13 cellular contexts compared by ENCODE assay signal in the genomic region with DNA sequence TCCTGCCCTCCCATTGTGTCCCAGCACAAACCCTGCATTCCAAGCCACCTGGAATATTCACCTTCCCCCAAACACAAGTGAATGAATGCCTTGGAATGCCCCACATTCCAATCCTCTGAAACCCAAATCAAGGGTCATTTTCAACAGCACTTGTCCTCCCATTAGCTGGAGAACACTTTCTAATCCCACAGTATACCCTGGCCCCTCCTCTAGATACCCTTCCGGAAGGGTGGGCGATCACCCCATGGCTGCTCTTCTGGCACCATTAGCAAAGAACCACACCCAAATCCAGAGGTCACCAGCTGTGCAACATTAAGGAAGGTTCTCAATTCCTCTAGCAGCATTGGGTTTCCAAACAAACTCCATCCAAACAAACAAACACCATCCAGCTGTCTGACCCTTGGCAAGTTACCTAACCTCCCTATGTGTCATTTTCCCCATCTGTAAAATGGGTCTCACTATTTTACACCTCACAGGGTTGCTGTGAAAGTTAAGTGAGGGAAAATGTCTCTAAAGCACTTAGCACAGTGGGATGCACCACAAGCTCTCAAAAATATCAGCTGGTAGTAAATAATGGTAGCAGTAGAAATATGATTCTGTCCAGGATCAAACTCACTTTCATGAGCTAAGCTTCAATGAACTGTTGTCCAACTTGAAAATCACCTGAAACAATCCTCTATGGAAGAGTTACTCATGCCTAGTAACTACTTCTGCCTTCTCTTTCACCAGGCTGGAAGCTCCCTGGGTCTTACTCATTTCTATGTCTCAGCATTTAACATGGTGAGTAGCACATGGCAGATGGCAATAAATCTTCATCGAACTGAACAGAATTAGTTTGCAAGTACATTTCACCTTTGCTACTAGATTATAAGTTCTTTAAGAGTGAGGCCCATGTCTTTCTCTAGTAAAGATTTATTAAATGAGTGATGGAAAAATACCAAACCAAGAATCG. TPM values are rescaled to one million over a fixed set of nuclear protein-coding genes. Genes with fewer than 3 reads are reported as not detected.
DNase-seq lines count a peak whose midpoint lies in the region; ATAC-seq, FAIRE-seq and TF ChIP-seq lines count a peak whose summit lies in the region.
"Had no signal": no experiment of that assay in that cellular context is flagged by ENCODE, and none has a peak within 500 bp of the region (broad histone marks: within the 10 kb centered on the region; RNA-seq: fewer than 3 reads in every experiment).

No MANE protein-coding gene starts in this region.

- H3K9me3 ChIP-seq in left ventricle myocardium inferior (replicated peaks) (no peaks in the 10 kb centered on the region), adipocyte (ENCODE audit: control insufficient read depth, low read length) (no peaks in the 10 kb centered on the region), thyroid gland (no peaks in the 10 kb centered on the region)

- ATAC-seq in left cardiac atrium, result no peak

- TF ChIP-seq POLR2A in thyroid gland (IDR thresholded peaks at IDR 0.05), result no peak

- TF ChIP-seq CTCF in left ventricle myocardium inferior (IDR thresholded peaks at IDR 0.05; ENCODE audit: borderline replicate concordance) (no peak), thyroid gland (IDR thresholded peaks at IDR 0.05) (no peak)

- 84 to 86% methylated on average over 4 of the region's 4 CpGs for WGBS in thyroid gland, 2 donors

- DNase-seq in left ventricle myocardium inferior (no peak), left cardiac atrium (no peak), adipocyte (ENCODE audit: low read depth) (no peak), iPS-NIHi7 (ENCODE audit: extremely low spot score) (peak; percentile 60), urothelium cell line (ENCODE audit: low spot score) (peak; percentile 47), NCI-H2227 treated with DMSO at 0.1 percent for 48 hours (lab: John Stamatoyannopoulos, UW) (no peak), SKM-1 treated with dmso at 0.1 percent for 144 hours (lab: John Stamatoyannopoulos, UW; ENCODE audit: unreplicated experiment) (no peak), thyroid gland (no peak)
- DNase-seq: DND-41, NCI-H2171 treated with DMSO at 0.1 percent for 48 hours, Right ventricle myocardium superior had no signal

- intact Hi-C loops in left ventricle myocardium inferior (cut with micrococcal nuclease), result no loop called here
- intact Hi-C loops in left cardiac atrium (cut with DNase I), result loop anchor here (10.0 kb wide), 4 partner anchors 59 to 709 kb away; no protein-coding TSS in a partner anchor
- intact Hi-C loops in thyroid gland (cut with DNase I), result no loop called here

- H3K27me3 ChIP-seq in left ventricle myocardium inferior (ENCODE audit: low read depth) (no peaks in the 10 kb centered on the region), adipocyte (replicated peaks; ENCODE audit: control insufficient read depth, insufficient read depth, low read length) (no peaks in the 10 kb centered on the region), thyroid gland (no peaks in the 10 kb centered on the region)

- H3K36me3 ChIP-seq in left ventricle myocardium inferior, result no peaks in the 10 kb centered on the region
- H3K36me3 ChIP-seq in adipocyte (ENCODE audit: control insufficient read depth, insufficient read depth, low read length, severe bottlenecking), result no peaks in the 10 kb centered on the region
- H3K36me3 ChIP-seq in thyroid gland, result no peaks in the 10 kb centered on the region

- FAIRE-seq in urothelium cell line (lab: Jason Lieb, UNC), result no peak

- H3K9ac ChIP-seq in adipocyte (ENCODE audit: low read length), result peak overlapping the region; percentile 28
- H3K9ac ChIP-seq: KMS-11 had no signal

- H3K4me1 ChIP-seq in left ventricle myocardium inferior, result peaks cover 97% of the 10 kb centered on the region
- peaks cover 68% of the 10 kb centered on the region for H3K4me1 ChIP-seq in adipocyte (ENCODE audit: control insufficient read depth, insufficient read depth, low read length)
- peaks cover 20 to 22% of the 10 kb centered on the region in 2 donors for H3K4me1 ChIP-seq in thyroid gland

- H3K4me3 ChIP-seq in left ventricle myocardium inferior (peak overlapping the region; percentile 95), adipocyte (ENCODE audit: low read length) (peak overlapping the region; percentile 88), thyroid gland (replicated peaks in 1 of 3) (no peak overlapping the region)

- H3K27ac ChIP-seq in left ventricle myocardium inferior (replicated peaks) (peak overlapping the region; percentile 98), thyroid gland (no peak overlapping the region)
- H3K27ac ChIP-seq: KMS-11 had no signal

RNA-seq across cellular contexts. Expression of a gene that starts 5.3 kb away (rescaled TPM):
- total RNA-seq in left ventricle myocardium inferior (42.1 TPM), left cardiac atrium (10 to 100 TPM; 20.4 to 40.1 TPM), thyroid gland (10 to 100 TPM in 3 of 4 donors, 1 to 10 TPM in 1; 4.5 to 38.4 (median 10.6) TPM)
- total RNA-seq: activated T-helper 1 cell treated with anti-CD3 and anti-CD28 coated beads, Interleukin-12 subunit alpha, Interleukin-12 subunit beta, Interleukin-2, Interleukin-4 antibody, amounts not matched to agents 30 ng/mL and 10 ng/mL and 1 ng/mL, durations not matched to agents 14 hours and 24 hours and 36 hours had no signal

Comparison
In these comparisons a context has a peak if more than half of its experiments do, and no peak if none do; other contexts are left out.
1. intact Hi-C loops: an anchor here in left cardiac atrium (10.0 kb wide); none called in left ventricle myocardium inferior and thyroid gland.
2. DNase-seq: peak in iPS-NIHi7 (single experiment) and urothelium cell line (single experiment); none in left ventricle myocardium inferior (single experiment), left cardiac atrium (single experiment), adipocyte (single experiment), NCI-H2227 treated with DMSO at 0.1 percent for 48 hours (single experiment), SKM-1 treated with dmso at 0.1 percent for 144 hours (single experiment) and thyroid gland (0 of 2).
3. H3K4me3 ChIP-seq: peak in left ventricle myocardium inferior (single experiment) and adipocyte (single experiment); none in thyroid gland (0 of 3).